Comparison of ENCODE assay signal across 31 cellular contexts in the genomic region with DNA sequence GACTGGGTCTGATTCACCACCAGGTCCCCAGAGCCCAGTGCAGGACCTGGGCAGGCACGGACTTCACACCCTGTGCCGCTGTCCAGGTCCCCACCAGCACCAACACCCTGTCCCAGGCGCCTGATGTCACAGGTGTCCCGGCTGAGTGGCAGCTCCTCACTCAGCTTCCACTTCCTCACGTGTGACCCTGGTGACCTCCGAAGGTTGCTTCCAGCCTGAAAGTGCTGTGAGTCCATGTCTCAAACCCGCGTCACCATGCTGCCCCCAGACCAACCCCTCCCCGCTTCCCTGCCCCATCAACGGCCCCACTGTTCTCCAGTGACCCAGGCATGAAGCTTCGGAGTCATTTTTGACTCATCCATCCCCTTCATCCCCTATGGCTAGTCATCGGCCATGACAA. TPM values are rescaled to one million over a fixed set of nuclear protein-coding genes. Genes with fewer than 3 reads are reported as not detected.
DNase-seq lines count a peak whose midpoint lies in the region; ATAC-seq, FAIRE-seq and TF ChIP-seq lines count a peak whose summit lies in the region.
"Had no signal": no experiment of that assay in that cellular context is flagged by ENCODE, and none has a peak within 500 bp of the region (broad histone marks: within the 10 kb centered on the region; RNA-seq: fewer than 3 reads in every experiment).

No MANE protein-coding gene starts in this region.

- no peak overlapping the region for H2AFZ ChIP-seq in HepG2 (ENCODE audit: low read length)
- no peak overlapping the region for H2AFZ ChIP-seq in neuronal stem cell (ENCODE audit: low read length)

- H3K9ac ChIP-seq in HepG2 (ENCODE audit: insufficient read depth, low read depth, low read length) (no peak overlapping the region), endodermal cell (ENCODE audit: extremely low read depth, low read length, poor library complexity, severe bottlenecking) (no peak overlapping the region), neuronal stem cell (ENCODE audit: low read depth, low read length, poor library complexity) (no peak overlapping the region), mesendoderm (ENCODE audit: low read length) (no peak overlapping the region)
- H3K9ac ChIP-seq: KMS-11 had no signal

- TF ChIP-seq POLR2A in HepG2 (IDR thresholded peaks at IDR 0.05; ENCODE audit: insufficient read depth in 1 of 2, low read depth in 2 of 2, low read length in 2 of 2), result no peak
- TF ChIP-seq POLR2A in right lobe of liver (IDR thresholded peaks at IDR 0.05), result no peak

- no TSS peak for BruUV-seq in HepG2 (replicated peaks; lab: Mats Ljungman, UMichigan)

- H4K20me1 ChIP-seq in HepG2 (ENCODE audit: insufficient read depth, low read length), result no peaks in the 10 kb centered on the region

- no peak overlapping the region for H3K4me3 Mint-ChIP-seq in endodermal cell
- H3K4me3 Mint-ChIP-seq: activated CD8-positive, alpha-beta memory T cell treated with anti-CD3 and anti-CD28 coated beads, Interleukin-2, amount 10 ng/mL, durations not matched to agents 7 days and 5 days; activated T-cell treated with anti-CD3 and anti-CD28 coated beads, Interleukin-2, amount 50 U/mL, for 4 hours; CD4-positive, alpha-beta memory T cell; naive B cell; T-helper 1 cell treated with Interleukin-12 subunit alpha and Interleukin-12 subunit beta and Interleukin-4 antibody, amounts not matched to agents 30 μg/mL and 1 μg/mL, for 36 hours had no signal

- H3K9me3 ChIP-seq in HepG2 (ENCODE audit: low read length) (no peaks in the 10 kb centered on the region), right lobe of liver (no peaks in the 10 kb centered on the region), endodermal cell (ENCODE audit: control insufficient read depth, low read length) (no peaks in the 10 kb centered on the region), neuronal stem cell (replicated peaks in 1 of 2; ENCODE audit: control insufficient read depth in 2 of 2, insufficient read depth in 1 of 2, low read depth in 1 of 2, low read length in 2 of 2) (no peaks in the 10 kb centered on the region)
- H3K9me3 ChIP-seq: A549, left lung, MG63 had no signal

- H2BK5ac ChIP-seq in neuronal stem cell (ENCODE audit: low read length) (no peak overlapping the region), mesendoderm (ENCODE audit: low read length) (no peak overlapping the region)

- FAIRE-seq in HepG2 (lab: Jason Lieb, UNC), result no peak
- FAIRE-seq: A549 had no signal

- peaks cover 83% of the 10 kb centered on the region for H3K4me1 ChIP-seq in HepG2 (ENCODE audit: insufficient read depth, low read length)
- H3K4me1 ChIP-seq in right lobe of liver, result no peaks in the 10 kb centered on the region
- H3K4me1 ChIP-seq in endodermal cell (ENCODE audit: control insufficient read depth, insufficient read depth, low read length), result no peaks in the 10 kb centered on the region
- peaks cover 49 to 53% of the 10 kb centered on the region in 2 donors for H3K4me1 ChIP-seq in neuronal stem cell (ENCODE audit: control insufficient read depth in 2 of 2, insufficient read depth in 1 of 2, low read depth in 1 of 2, low read length in 2 of 2)
- peaks cover 8% of the 10 kb centered on the region for H3K4me1 ChIP-seq in mesendoderm (ENCODE audit: control insufficient read depth, low read depth, low read length)

- intact Hi-C loops in HepG2 (cut with micrococcal nuclease; ENCODE audit: unreplicated experiment) (no loop called here), right lobe of liver (cut with DNase I) (no loop called here)

- H2BK12ac ChIP-seq in neuronal stem cell (ENCODE audit: low read length), result no peak overlapping the region

- no peak overlapping the region for H3K27ac ChIP-seq in HepG2 (ENCODE audit: extremely low read length, insufficient read depth, low read length)
- H3K27ac ChIP-seq in right lobe of liver, result no peak overlapping the region
- H3K27ac ChIP-seq in endodermal cell (ENCODE audit: low read depth, low read length), result no peak overlapping the region
- no peak overlapping the region for H3K27ac ChIP-seq in neuronal stem cell (replicated peaks; ENCODE audit: low read length)
- H3K27ac ChIP-seq in mesendoderm (ENCODE audit: low read depth, low read length), result no peak overlapping the region
- H3K27ac ChIP-seq: KMS-11, left lung had no signal

- H4K5ac ChIP-seq in mesendoderm (ENCODE audit: low read length), result no peak overlapping the region

- no peaks in the 10 kb centered on the region for H3K36me3 ChIP-seq in HepG2 (replicated peaks in 1 of 2; ENCODE audit: control insufficient read depth in 1 of 2, insufficient read depth in 2 of 2, low read length in 2 of 2)
- no peaks in the 10 kb centered on the region for H3K36me3 ChIP-seq in right lobe of liver
- no peaks in the 10 kb centered on the region for H3K36me3 ChIP-seq in endodermal cell (ENCODE audit: control insufficient read depth, insufficient read depth, low read length)
- H3K36me3 ChIP-seq in neuronal stem cell (replicated peaks in 1 of 2; ENCODE audit: control insufficient read depth in 2 of 2, insufficient read depth in 2 of 2, low read length in 2 of 2), result no peaks in the 10 kb centered on the region
- no peaks in the 10 kb centered on the region for H3K36me3 ChIP-seq in mesendoderm (ENCODE audit: control insufficient read depth, insufficient read depth, low read length)
- H3K36me3 ChIP-seq: left lung, MG63 had no signal

- H3K56ac ChIP-seq in mesendoderm (ENCODE audit: low read length), result no peak overlapping the region

- DNase-seq in HepG2 (ENCODE audit: low spot score) (no peak), right lobe of liver (no peak), endodermal cell (peak; percentile 38), neuronal stem cell (ENCODE audit: low spot score) (no peak), mesendoderm (no peak)
- no peak for DNase-seq in stimulated activated naive CD4-positive, alpha-beta T cell treated with Interleukin-2 at 50 U/mL for 16 hours (lab: John Stamatoyannopoulos, UW)
- DNase-seq: activated CD4-positive, alpha-beta T cell treated with anti-CD3 and anti-CD28 coated beads, Interleukin-2, amount 50 U/mL, for 4 hours; activated CD8-positive, alpha-beta memory T cell treated with anti-CD3 and anti-CD28 coated beads, Interleukin-2, amount 10 ng/mL, durations not matched to agents 7 days and 5 days; activated T-cell treated with anti-CD3 and anti-CD28 coated beads, Interleukin-2, amount 50 U/mL, for 4 hours; CD4-positive, alpha-beta memory T cell; effector CD4-positive, alpha-beta T cell; GOT3; MG63; midbrain; naive B cell; NCI-H1105; NCI-H1930; NCI-H524; occipital lobe; stimulated activated CD4-positive, alpha-beta T cell treated with anti-CD3 and anti-CD28 coated beads, Interleukin-15, amount 100 ng/mL, for 24 hours; stimulated activated CD4-positive, alpha-beta T cell treated with anti-CD3 and anti-CD28 coated beads, Interleukin-4, amount 100 ng/mL, for 4 hours had no signal

- H3K79me1 ChIP-seq in neuronal stem cell (ENCODE audit: low read depth, low read length), result no peaks in the 10 kb centered on the region
- H3K79me1 ChIP-seq in mesendoderm (ENCODE audit: low read length), result no peaks in the 10 kb centered on the region

- CTCF ChIA-PET in HepG2 (lab: Yijun Ruan, JAX; ENCODE audit: low intra/inter-chr PET ratio, low total read pairs), result no interaction called here

- H2BK15ac ChIP-seq in neuronal stem cell (ENCODE audit: low read length) (no peak overlapping the region), mesendoderm (replicated peaks; ENCODE audit: low read depth) (no peak overlapping the region)

- H4K8ac ChIP-seq in neuronal stem cell (ENCODE audit: low read depth, low read length), result no peak overlapping the region
- H4K8ac ChIP-seq in mesendoderm (ENCODE audit: low read depth, low read length), result no peak overlapping the region

- H2BK120ac ChIP-seq in neuronal stem cell (ENCODE audit: low read depth, low read length) (no peak overlapping the region), mesendoderm (ENCODE audit: low read depth, low read length) (no peak overlapping the region)

- H3K36me3 Mint-ChIP-seq in endodermal cell (ENCODE audit: low read depth), result no peaks in the 10 kb centered on the region
- H3K36me3 Mint-ChIP-seq: activated CD8-positive, alpha-beta memory T cell treated with anti-CD3 and anti-CD28 coated beads, Interleukin-2, amount 10 ng/mL, durations not matched to agents 7 days and 5 days; CD4-positive, alpha-beta memory T cell; naive B cell had no signal

- peaks cover 25% of the 10 kb centered on the region for H3K4me1 Mint-ChIP-seq in endodermal cell
- H3K4me1 Mint-ChIP-seq: activated CD8-positive, alpha-beta memory T cell treated with anti-CD3 and anti-CD28 coated beads, Interleukin-2, amount 10 ng/mL, durations not matched to agents 7 days and 5 days had no signal

- H3K4me3 ChIP-seq in HepG2 (replicated peaks in 1 of 3; ENCODE audit: insufficient read depth in 1 of 3, low read depth in 2 of 3, low read length in 3 of 3) (no peak overlapping the region), right lobe of liver (no peak overlapping the region), endodermal cell (ENCODE audit: low read length) (no peak overlapping the region), neuronal stem cell (ENCODE audit: low read length in 2 of 2) (no peak overlapping the region), mesendoderm (ENCODE audit: low read length) (no peak overlapping the region)
- H3K4me3 ChIP-seq: A549, left lung, MG63 had no signal

- in situ Hi-C loops in HepG2 (cut with HindIII; ENCODE audit: extremely low pct_ligation_motif_present, low pct_unique_long_range_greater_than_20kb), result no loop called here

- no peak overlapping the region for H3K14ac ChIP-seq in neuronal stem cell (ENCODE audit: low read length)

- no peak overlapping the region for H3K4me2 ChIP-seq in HepG2 (ENCODE audit: low read depth, low read length)
- H3K4me2 ChIP-seq in neuronal stem cell (ENCODE audit: insufficient read depth, low read length, poor library complexity, severe bottlenecking), result no peak overlapping the region
- H3K4me2 ChIP-seq in mesendoderm (ENCODE audit: low read length), result no peak overlapping the region
- H3K4me2 ChIP-seq: A549, KMS-11 had no signal

- H3K23ac ChIP-seq in neuronal stem cell (ENCODE audit: low read depth, low read length, poor library complexity) (no peak overlapping the region), mesendoderm (ENCODE audit: low read length) (no peak overlapping the region)

- no peak overlapping the region for H4K91ac ChIP-seq in neuronal stem cell (ENCODE audit: low read depth, low read length, poor library complexity)

- H3K79me2 ChIP-seq in HepG2 (ENCODE audit: insufficient read depth, low read length) (no peaks in the 10 kb centered on the region), mesendoderm (ENCODE audit: control insufficient read depth, insufficient read depth, low read length) (no peaks in the 10 kb centered on the region)

- POLR2A ChIA-PET in HepG2 (lab: Yijun Ruan, JAX), result no interaction called here

- H3K27me3 ChIP-seq in HepG2 (ENCODE audit: control insufficient read depth in 1 of 2, insufficient read depth in 2 of 2, low read length in 2 of 2), result peaks cover 3 to 45% of the 10 kb centered on the region in 2 experiments; a peak in 3 of 5 replicates
- no peaks in the 10 kb centered on the region for H3K27me3 ChIP-seq in right lobe of liver
- no peaks in the 10 kb centered on the region for H3K27me3 ChIP-seq in endodermal cell (ENCODE audit: control insufficient read depth, insufficient read depth, low read length, poor library complexity, severe bottlenecking)
- H3K27me3 ChIP-seq in neuronal stem cell (ENCODE audit: control insufficient read depth in 3 of 3, insufficient read depth in 3 of 3, low read depth in 1 of 3, low read length in 3 of 3), result no peaks in the 10 kb centered on the region
- no peaks in the 10 kb centered on the region for H3K27me3 ChIP-seq in mesendoderm (ENCODE audit: insufficient read depth, low read length, poor library complexity)
- H3K27me3 ChIP-seq: left lung, MG63 had no signal

- H3K18ac ChIP-seq in neuronal stem cell (ENCODE audit: low read length) (peak overlapping the region; percentile 38), mesendoderm (ENCODE audit: low read length) (no peak overlapping the region)

- TF ChIP-seq RAD21 in HepG2 (CRISPR knock-in tag; IDR thresholded peaks at IDR 0.05), result no peak

- H2AK5ac ChIP-seq in neuronal stem cell (ENCODE audit: low read depth, low read length), result peak overlapping the region; percentile 28
- no peak overlapping the region for H2AK5ac ChIP-seq in mesendoderm (ENCODE audit: low read length)

- WGBS in HepG2 (ENCODE audit: low lambda C conversion rate), result 37% methylated on average over 6 of the region's 12 CpGs
- WGBS in right lobe of liver (ENCODE audit: insufficient coverage, low coverage, low lambda C conversion rate, missing lambda C conversion rate), result 81% methylated on average over 5 of the region's 12 CpGs
- 91 to 93% methylated on average over 11 to 12 of the region's 12 CpGs for WGBS in endodermal cell (ENCODE audit: insufficient coverage in 1 of 2, insufficient read length in 1 of 2), 2 experiments
- whole genome bisulfite sequencing in neuronal stem cell (ENCODE audit: extremely low coverage in 2 of 2, insufficient read length in 2 of 2, insufficient replicate concordance in 1 of 2), 2 donors, result no CpG with 5 or more reads among the region's 12 CpGs
- WGBS in mesendoderm (ENCODE audit: extremely low coverage, insufficient coverage, low lambda C conversion rate), result no CpG with 5 or more reads among the region's 12 CpGs

- TF ChIP-seq EP300 in HepG2 (IDR thresholded peaks at IDR 0.05; ENCODE audit: low read depth in 2 of 2, low read length in 2 of 2) (no peak), HepG2 (CRISPR knock-in tag; IDR thresholded peaks at IDR 0.05; ENCODE audit: borderline replicate concordance) (no peak)

- peaks cover 3% of the 10 kb centered on the region for H3K9me3 Mint-ChIP-seq in endodermal cell
- H3K9me3 Mint-ChIP-seq: activated T-cell treated with anti-CD3 and anti-CD28 coated beads, Interleukin-2, amount 50 U/mL, for 4 hours; CD4-positive, alpha-beta memory T cell; naive B cell; T-helper 1 cell treated with Interleukin-12 subunit alpha and Interleukin-12 subunit beta and Interleukin-4 antibody, amounts not matched to agents 30 μg/mL and 1 μg/mL, for 36 hours had no signal

- no peak for TF ChIP-seq CTCF in HepG2 (CRISPR knock-in tag; IDR thresholded peaks at IDR 0.05)
- TF ChIP-seq CTCF in right lobe of liver (IDR thresholded peaks at IDR 0.05), result no peak
- TF ChIP-seq CTCF in endodermal cell (conservative IDR thresholded peaks at IDR 0.05), result no peak

- H3K4ac ChIP-seq in neuronal stem cell (ENCODE audit: low read length), result peak overlapping the region; percentile 57
- no peak overlapping the region for H3K4ac ChIP-seq in mesendoderm (ENCODE audit: low read depth, low read length)

- H3K27me3 Mint-ChIP-seq in endodermal cell (ENCODE audit: insufficient read depth), result peaks cover 2% of the 10 kb centered on the region
- H3K27me3 Mint-ChIP-seq: activated CD8-positive, alpha-beta memory T cell treated with anti-CD3 and anti-CD28 coated beads, Interleukin-2, amount 10 ng/mL, durations not matched to agents 7 days and 5 days; CD4-positive, alpha-beta memory T cell had no signal

- ATAC-seq in HepG2, result no peak
- no peak for ATAC-seq in right lobe of liver
- ATAC-seq in HG02973 (IDR thresholded peaks at IDR 0.05; ENCODE audit: unreplicated experiment), result no peak
- no peak for ATAC-seq in HG02571 (IDR thresholded peaks at IDR 0.05; ENCODE audit: unreplicated experiment)
- ATAC-seq: A549; activated CD8-positive, alpha-beta memory T cell treated with anti-CD3 and anti-CD28 coated beads, Interleukin-2, amount 10 ng/mL, durations not matched to agents 7 days and 5 days; activated T-cell treated with anti-CD3 and anti-CD28 coated beads, Interleukin-2, amount 50 U/mL, for 4 hours; left lung; SK-N-SH treated with all-trans-retinoic acid at 6 μM for 48 hours had no signal

- H3K27ac Mint-ChIP-seq in endodermal cell, result no peak overlapping the region
- H3K27ac Mint-ChIP-seq: activated CD8-positive, alpha-beta memory T cell treated with anti-CD3 and anti-CD28 coated beads, Interleukin-2, amount 10 ng/mL, durations not matched to agents 7 days and 5 days; naive B cell; T-helper 1 cell treated with Interleukin-12 subunit alpha and Interleukin-12 subunit beta and Interleukin-4 antibody, amounts not matched to agents 30 μg/mL and 1 μg/mL, for 36 hours had no signal

RNA-seq across cellular contexts. Expression of gene PICK1, which starts 25.7 kb away (rescaled TPM):
- 16.0 and 19.3 TPM in 2 replicates for total RNA-seq in HepG2 (2016; rRNA removed; fragmentation: Illumina TruSeq; extraction: Trizol)
- total RNA-seq in HepG2 (2016; cell fraction: cytosol; rRNA removed; fragmentation: Illumina TruSeq; extraction: Trizol; ENCODE audit: low read depth), result 5.2 and 7.0 TPM in 2 replicates
- 12.5 and 21.2 TPM in 2 replicates for total RNA-seq in HepG2 (2016; cell fraction: insoluble cytoplasmic fraction; rRNA removed; fragmentation: Illumina TruSeq; extraction: Trizol)
- total RNA-seq in HepG2 (2016; cell fraction: membrane; rRNA removed; fragmentation: Illumina TruSeq; extraction: Trizol), result 5.1 and 6.4 TPM in 2 replicates
- 23.0 and 24.4 TPM in 2 replicates for total RNA-seq in HepG2 (2016; cell fraction: nucleus; rRNA removed; fragmentation: Illumina TruSeq; extraction: Trizol)
- polyA plus RNA-seq in HepG2 (2011; rRNA removed), result 25.3 and 28.9 TPM in 2 replicates
- polyA plus RNA-seq in HepG2 (2011; cell fraction: cytosol; rRNA removed), result 16.7 and 22.6 TPM in 2 replicates
- 156 and 186 TPM in 2 replicates for polyA plus RNA-seq in HepG2 (2011; cell fraction: nucleus; rRNA removed)
- polyA plus RNA-seq in HepG2 (2012), result 11.1 and 11.5 TPM in 2 replicates
- polyA plus RNA-seq in HepG2 (2016; cell fraction: cytosol; fragmentation: Illumina TruSeq; extraction: Trizol; ENCODE audit: low read depth), result 1.6 and 2.0 TPM in 2 replicates
- 13.6 and 16.4 TPM in 2 replicates for polyA plus RNA-seq in HepG2 (2016; cell fraction: insoluble cytoplasmic fraction; fragmentation: Illumina TruSeq; extraction: Trizol; ENCODE audit: low read depth)
- polyA plus RNA-seq in HepG2 (2016; cell fraction: membrane; fragmentation: Illumina TruSeq; extraction: Trizol; ENCODE audit: low read depth), result 2.3 and 3.1 TPM in 2 replicates
- 45.3 and 47.7 TPM in 2 replicates for polyA plus RNA-seq in HepG2 (2016; cell fraction: nucleus; fragmentation: Illumina TruSeq; extraction: Trizol; ENCODE audit: insufficient read depth, low read depth)
- 19.1 and 21.9 TPM in 2 replicates for polyA minus RNA-seq in HepG2 (2011; rRNA and poly(A)+ RNA removed; ENCODE audit: low replicate concordance)
- 5.4 and 6.4 TPM in 2 replicates for polyA minus RNA-seq in HepG2 (2011; cell fraction: cytosol; rRNA and poly(A)+ RNA removed)
- polyA minus RNA-seq in HepG2 (2011; cell fraction: nucleus; rRNA and poly(A)+ RNA removed), result 26.1 and 32.8 TPM in 2 replicates
- total RNA-seq in right lobe of liver, result 10 to 100 TPM; 13.0 to 26.4 (median 20.3) TPM
- 10 to 100 TPM; 42.7 to 54.1 TPM for total RNA-seq in endodermal cell
- polyA plus RNA-seq in endodermal cell (2013, experiment 1 of 2), result 22.8 TPM
- polyA plus RNA-seq in endodermal cell (2013, experiment 2 of 2), result 20.1 TPM
- 8.4 TPM for polyA plus RNA-seq in neuronal stem cell (2013, experiment 1 of 2)
- 8.2 TPM for polyA plus RNA-seq in neuronal stem cell (2013, experiment 2 of 2)
- 13.2 TPM for polyA plus RNA-seq in mesendoderm (2013, experiment 1 of 2)
- 11.8 TPM for polyA plus RNA-seq in mesendoderm (2013, experiment 2 of 2)

RNA-seq across cellular contexts. Expression of gene SOX10, which starts 47.1 kb away (rescaled TPM):
- not detected in 2 replicates for total RNA-seq in HepG2 (2016; rRNA removed; fragmentation: Illumina TruSeq; extraction: Trizol)
- total RNA-seq in HepG2 (2016; cell fraction: cytosol; rRNA removed; fragmentation: Illumina TruSeq; extraction: Trizol; ENCODE audit: low read depth), result not detected in 2 replicates
- not detected in 2 replicates for total RNA-seq in HepG2 (2016; cell fraction: insoluble cytoplasmic fraction; rRNA removed; fragmentation: Illumina TruSeq; extraction: Trizol)
- not detected in 2 replicates for total RNA-seq in HepG2 (2016; cell fraction: membrane; rRNA removed; fragmentation: Illumina TruSeq; extraction: Trizol)
- not detected in 2 replicates for total RNA-seq in HepG2 (2016; cell fraction: nucleus; rRNA removed; fragmentation: Illumina TruSeq; extraction: Trizol)
- not detected in 2 replicates for polyA plus RNA-seq in HepG2 (2011; rRNA removed)
- polyA plus RNA-seq in HepG2 (2011; cell fraction: cytosol; rRNA removed), result not detected in 2 replicates
- not detected in 2 replicates for polyA plus RNA-seq in HepG2 (2011; cell fraction: nucleus; rRNA removed)
- 0.04 TPM in 1 of 2 replicates, not detected in the other for polyA plus RNA-seq in HepG2 (2012)
- polyA plus RNA-seq in HepG2 (2016; cell fraction: cytosol; fragmentation: Illumina TruSeq; extraction: Trizol; ENCODE audit: low read depth), result not detected in 2 replicates
- not detected in 2 replicates for polyA plus RNA-seq in HepG2 (2016; cell fraction: insoluble cytoplasmic fraction; fragmentation: Illumina TruSeq; extraction: Trizol; ENCODE audit: low read depth)
- not detected in 2 replicates for polyA plus RNA-seq in HepG2 (2016; cell fraction: membrane; fragmentation: Illumina TruSeq; extraction: Trizol; ENCODE audit: low read depth)
- not detected in 2 replicates for polyA plus RNA-seq in HepG2 (2016; cell fraction: nucleus; fragmentation: Illumina TruSeq; extraction: Trizol; ENCODE audit: insufficient read depth, low read depth)
- not detected in 2 replicates for polyA minus RNA-seq in HepG2 (2011; rRNA and poly(A)+ RNA removed; ENCODE audit: low replicate concordance)
- polyA minus RNA-seq in HepG2 (2011; cell fraction: cytosol; rRNA and poly(A)+ RNA removed), result not detected in 2 replicates
- polyA minus RNA-seq in HepG2 (2011; cell fraction: nucleus; rRNA and poly(A)+ RNA removed), result not detected in 2 replicates
- under 1 TPM in 2 of 6 experiments, not detected in 4; 0.24 to 0.29 TPM for total RNA-seq in right lobe of liver
- 10 to 100 TPM; 11.2 to 13.4 TPM for total RNA-seq in endodermal cell
- 45.9 TPM for polyA plus RNA-seq in endodermal cell (2013, experiment 1 of 2)
- polyA plus RNA-seq in endodermal cell (2013, experiment 2 of 2), result 42.6 TPM
- polyA plus RNA-seq in neuronal stem cell (2013, experiment 1 of 2), result 1.5 TPM
- polyA plus RNA-seq in neuronal stem cell (2013, experiment 2 of 2), result 1.4 TPM
- 2.7 TPM for polyA plus RNA-seq in mesendoderm (2013, experiment 1 of 2)
- polyA plus RNA-seq in mesendoderm (2013, experiment 2 of 2), result 2.7 TPM
- total RNA-seq: activated CD8-positive, alpha-beta memory T cell treated with anti-CD3 and anti-CD28 coated beads, Interleukin-2, amount 10 ng/mL, durations not matched to agents 7 days and 5 days; activated T-cell treated with anti-CD3 and anti-CD28 coated beads, Interleukin-2, amount 50 U/mL, for 4 hours; CD4-positive, alpha-beta memory T cell; chondrocyte; Daoy; left lung; pulmonary artery endothelial cell had no signal
- polyA plus RNA-seq: A549; CD4-positive, alpha-beta memory T cell had no signal

RNA-seq across cellular contexts. Expression of gene SLC16A8, which starts 52.5 kb away (rescaled TPM):
- total RNA-seq in HepG2 (2016; rRNA removed; fragmentation: Illumina TruSeq; extraction: Trizol) (not detected in 2 replicates), right lobe of liver (not detected), endodermal cell (1 to 10 TPM in 1 of 2 donors, under 1 TPM in 1; 0.57 to 1.1 TPM)
- total RNA-seq in HepG2 (2016; cell fraction: cytosol; rRNA removed; fragmentation: Illumina TruSeq; extraction: Trizol; ENCODE audit: low read depth), result not detected in 2 replicates
- not detected in 2 replicates for total RNA-seq in HepG2 (2016; cell fraction: insoluble cytoplasmic fraction; rRNA removed; fragmentation: Illumina TruSeq; extraction: Trizol)
- not detected in 2 replicates for total RNA-seq in HepG2 (2016; cell fraction: membrane; rRNA removed; fragmentation: Illumina TruSeq; extraction: Trizol)
- not detected in 2 replicates for total RNA-seq in HepG2 (2016; cell fraction: nucleus; rRNA removed; fragmentation: Illumina TruSeq; extraction: Trizol)
- polyA plus RNA-seq in HepG2 (2011; rRNA removed), result not detected in 2 replicates
- polyA plus RNA-seq in HepG2 (2011; cell fraction: cytosol; rRNA removed), result not detected in 2 replicates
- not detected in 2 replicates for polyA plus RNA-seq in HepG2 (2011; cell fraction: nucleus; rRNA removed)
- 0.44 and 0.49 TPM in 2 replicates for polyA plus RNA-seq in HepG2 (2012)
- polyA plus RNA-seq in HepG2 (2016; cell fraction: cytosol; fragmentation: Illumina TruSeq; extraction: Trizol; ENCODE audit: low read depth), result not detected in 2 replicates
- polyA plus RNA-seq in HepG2 (2016; cell fraction: insoluble cytoplasmic fraction; fragmentation: Illumina TruSeq; extraction: Trizol; ENCODE audit: low read depth), result not detected in 2 replicates
- polyA plus RNA-seq in HepG2 (2016; cell fraction: membrane; fragmentation: Illumina TruSeq; extraction: Trizol; ENCODE audit: low read depth), result not detected in 2 replicates
- not detected in 2 replicates for polyA plus RNA-seq in HepG2 (2016; cell fraction: nucleus; fragmentation: Illumina TruSeq; extraction: Trizol; ENCODE audit: insufficient read depth, low read depth)
- polyA minus RNA-seq in HepG2 (2011; rRNA and poly(A)+ RNA removed; ENCODE audit: low replicate concordance), result not detected in 2 replicates
- not detected in 2 replicates for polyA minus RNA-seq in HepG2 (2011; cell fraction: cytosol; rRNA and poly(A)+ RNA removed)
- not detected in 2 replicates for polyA minus RNA-seq in HepG2 (2011; cell fraction: nucleus; rRNA and poly(A)+ RNA removed)
- 0.61 TPM for polyA plus RNA-seq in endodermal cell (2013, experiment 1 of 2)
- 0.17 TPM for polyA plus RNA-seq in endodermal cell (2013, experiment 2 of 2)
- polyA plus RNA-seq in neuronal stem cell (2013, experiment 1 of 2), result 1.3 TPM
- polyA plus RNA-seq in neuronal stem cell (2013, experiment 2 of 2), result 0.91 TPM
- polyA plus RNA-seq in mesendoderm (2013, experiment 1 of 2), result 0.08 TPM
- polyA plus RNA-seq in mesendoderm (2013, experiment 2 of 2), result 0.20 TPM
- total RNA-seq: activated CD8-positive, alpha-beta memory T cell treated with anti-CD3 and anti-CD28 coated beads, Interleukin-2, amount 10 ng/mL, durations not matched to agents 7 days and 5 days; activated T-cell treated with anti-CD3 and anti-CD28 coated beads, Interleukin-2, amount 50 U/mL, for 4 hours; CD4-positive, alpha-beta memory T cell; Daoy had no signal
- polyA plus RNA-seq: A549; CD4-positive, alpha-beta memory T cell had no signal

Comparison
In these comparisons a context has a peak if more than half of its experiments do, and no peak if none do; other contexts are left out.
1. RNA of gene SOX10, which starts 47.1 kb away (total RNA-seq): 11.2 to 13.4 TPM in endodermal cell; 0.24 to 0.29 TPM in right lobe of liver and not detected in HepG2; every median in the first group is over 4 times any median in the second.